35 cellular contexts compared by ENCODE assay signal in the genomic region with DNA sequence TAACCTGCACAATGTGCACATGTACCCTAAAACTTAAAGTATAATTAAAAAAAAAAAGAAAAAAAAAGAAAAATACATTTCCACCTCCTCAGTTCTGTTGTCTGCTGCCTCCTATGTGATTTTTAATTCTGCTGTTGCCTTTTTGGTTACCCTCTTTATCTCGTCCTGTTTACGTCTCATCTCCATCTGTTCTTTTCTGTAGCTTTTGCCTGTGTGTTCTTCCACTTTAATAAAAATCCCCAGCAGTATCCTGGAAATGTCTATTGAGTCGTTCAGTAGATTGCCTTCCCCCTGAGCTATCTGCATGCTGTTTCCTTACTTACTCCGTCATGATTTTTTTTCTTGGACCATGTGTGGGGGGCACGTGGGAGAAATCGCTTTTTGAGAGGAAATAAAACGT.
"Had no signal": no experiment of that assay in that cellular context is flagged by ENCODE, and none has a peak within 500 bp of the region (broad histone marks: within the 10 kb centered on the region; RNA-seq: fewer than 3 reads in every experiment).

No MANE protein-coding gene starts in this region.

- DNase-seq: activated CD4-positive, alpha-beta memory T cell treated with anti-CD3 and anti-CD28 coated beads for 36 hours; activated CD4-positive, alpha-beta T cell treated with anti-CD3 and anti-CD28 coated beads for 36 hours; activated CD4-positive, alpha-beta T cell treated with anti-CD3 and anti-CD28 coated beads, Interleukin-2, amount 10 ng/mL, durations not matched to agents 24 days and 14 days; activated CD4-positive, CD25-positive, alpha-beta regulatory T cell; activated CD4-positive, CD25-positive, alpha-beta regulatory T cell treated with anti-CD3 and anti-CD28 coated beads, Interleukin-2, amount 50 U/mL, for 72 hours; activated CD8-positive, alpha-beta memory T cell treated with anti-CD3 and anti-CD28 coated beads, Interleukin-2, amount 10 ng/mL, durations not matched to agents 7 days and 5 days; activated CD8-positive, alpha-beta memory T cell treated with anti-CD3 and anti-CD28 coated beads, Interleukin-2, amount 50 U/mL, for 4 hours; activated CD8-positive, alpha-beta T cell treated with anti-CD3 and anti-CD28 coated beads, Interleukin-2, amount 10 ng/mL, durations not matched to agents 7 days and 5 days; activated effector memory CD4-positive, alpha-beta T cell treated with anti-CD3 and anti-CD28 coated beads, Interleukin-2, amount 50 U/mL, for 16 hours; activated naive CD4-positive, alpha-beta T cell treated with anti-CD3 and anti-CD28 coated beads for 36 hours; activated naive CD8-positive, alpha-beta T cell treated with anti-CD3 and anti-CD28 coated beads for 36 hours; activated naive CD8-positive, alpha-beta T cell treated with anti-CD3 and anti-CD28 coated beads, Interleukin-2, amount 50 U/mL, for 24 hours; activated T-cell treated with anti-CD3 and anti-CD28 coated beads, Interleukin-2, amount 50 U/mL, for 1 hour; activated T-cell treated with anti-CD3 and anti-CD28 coated beads, Interleukin-2, amount 50 U/mL, for 48 hours; amygdala; aorta; body of pancreas; central memory CD4-positive, alpha-beta T cell; cortex of kidney; dermis blood vessel endothelial cell; effector CD4-positive, alpha-beta T cell; effector memory CD8-positive, alpha-beta T cell; erythroblast; esophagus squamous epithelium; foreskin melanocyte; heart right ventricle; T-helper 1 cell; T-helper 17 cell; T1000; WERI-Rb-1 had no signal

- H3K27me3 Mint-ChIP-seq: activated CD4-positive, alpha-beta memory T cell treated with anti-CD3 and anti-CD28 coated beads for 36 hours; activated CD4-positive, alpha-beta T cell treated with anti-CD3 and anti-CD28 coated beads, Interleukin-2, amount 10 ng/mL, durations not matched to agents 24 days and 14 days; activated CD8-positive, alpha-beta memory T cell treated with anti-CD3 and anti-CD28 coated beads, Interleukin-2, amount 10 ng/mL, durations not matched to agents 7 days and 5 days; activated naive CD4-positive, alpha-beta T cell treated with anti-CD3 and anti-CD28 coated beads, Interleukin-2, amount 50 U/mL, for 24 hours; effector memory CD8-positive, alpha-beta T cell; T-helper 17 cell had no signal

- H3K4me3 Mint-ChIP-seq: activated CD4-positive, alpha-beta memory T cell treated with anti-CD3 and anti-CD28 coated beads for 36 hours; activated CD4-positive, alpha-beta T cell treated with anti-CD3 and anti-CD28 coated beads for 36 hours; activated CD4-positive, alpha-beta T cell treated with anti-CD3 and anti-CD28 coated beads, Interleukin-2, amount 10 ng/mL, durations not matched to agents 24 days and 14 days; activated CD8-positive, alpha-beta memory T cell treated with anti-CD3 and anti-CD28 coated beads, Interleukin-2, amount 10 ng/mL, durations not matched to agents 7 days and 5 days; activated CD8-positive, alpha-beta T cell treated with anti-CD3 and anti-CD28 coated beads, Interleukin-2, amount 10 ng/mL, durations not matched to agents 7 days and 5 days; activated naive CD4-positive, alpha-beta T cell treated with anti-CD3 and anti-CD28 coated beads for 36 hours; activated naive CD4-positive, alpha-beta T cell treated with anti-CD3 and anti-CD28 coated beads, Interleukin-2, amount 50 U/mL, for 24 hours; activated naive CD8-positive, alpha-beta T cell treated with anti-CD3 and anti-CD28 coated beads for 36 hours; activated naive CD8-positive, alpha-beta T cell treated with anti-CD3 and anti-CD28 coated beads, Interleukin-2, amount 50 U/mL, for 24 hours; activated T-helper 1 cell treated with anti-CD3 and anti-CD28 coated beads, Interleukin-12 subunit alpha, Interleukin-12 subunit beta, Interleukin-2, Interleukin-4 antibody, amounts not matched to agents 30 ng/mL and 10 ng/mL and 1 ng/mL, durations not matched to agents 14 hours and 24 hours and 36 hours; effector memory CD8-positive, alpha-beta T cell; T-helper 17 cell; T-helper 2 cell treated with Interferon-gamma antibody and Interleukin-4, amounts not matched to agents 5 μg/mL and 100 μg/mL, for 36 hours had no signal

- H3K27ac Mint-ChIP-seq: activated CD4-positive, alpha-beta memory T cell treated with anti-CD3 and anti-CD28 coated beads for 36 hours; activated CD4-positive, alpha-beta T cell treated with anti-CD3 and anti-CD28 coated beads for 36 hours; activated CD4-positive, alpha-beta T cell treated with anti-CD3 and anti-CD28 coated beads, Interleukin-2, amount 10 ng/mL, durations not matched to agents 24 days and 14 days; activated CD8-positive, alpha-beta memory T cell treated with anti-CD3 and anti-CD28 coated beads, Interleukin-2, amount 10 ng/mL, durations not matched to agents 7 days and 5 days; activated CD8-positive, alpha-beta T cell treated with anti-CD3 and anti-CD28 coated beads, Interleukin-2, amount 10 ng/mL, durations not matched to agents 7 days and 5 days; activated naive CD4-positive, alpha-beta T cell treated with anti-CD3 and anti-CD28 coated beads for 36 hours; activated naive CD4-positive, alpha-beta T cell treated with anti-CD3 and anti-CD28 coated beads, Interleukin-2, amount 50 U/mL, for 24 hours; activated naive CD8-positive, alpha-beta T cell treated with anti-CD3 and anti-CD28 coated beads for 36 hours; activated naive CD8-positive, alpha-beta T cell treated with anti-CD3 and anti-CD28 coated beads, Interleukin-2, amount 50 U/mL, for 24 hours; activated T-helper 1 cell treated with anti-CD3 and anti-CD28 coated beads, Interleukin-12 subunit alpha, Interleukin-12 subunit beta, Interleukin-2, Interleukin-4 antibody, amounts not matched to agents 30 ng/mL and 10 ng/mL and 1 ng/mL, durations not matched to agents 14 hours and 24 hours and 36 hours; activated T-helper 2 cell treated with anti-CD3 and anti-CD28 coated beads, Interferon-gamma antibody, Interleukin-2, Interleukin-4, amounts not matched to agents 10 μg/mL and 5 μg/mL and 100 μg/mL, durations not matched to agents 14 hours and 24 hours and 36 hours; effector memory CD8-positive, alpha-beta T cell; T-helper 17 cell; T-helper 2 cell treated with Interferon-gamma antibody and Interleukin-4, amounts not matched to agents 5 μg/mL and 100 μg/mL, for 36 hours had no signal

- ATAC-seq: activated CD4-positive, alpha-beta T cell treated with anti-CD3 and anti-CD28 coated beads for 36 hours; activated CD8-positive, alpha-beta memory T cell treated with anti-CD3 and anti-CD28 coated beads, Interleukin-2, amount 10 ng/mL, durations not matched to agents 7 days and 5 days; activated CD8-positive, alpha-beta T cell treated with anti-CD3 and anti-CD28 coated beads, Interleukin-2, amount 10 ng/mL, durations not matched to agents 7 days and 5 days; activated naive CD8-positive, alpha-beta T cell treated with anti-CD3 and anti-CD28 coated beads, Interleukin-2, amount 50 U/mL, for 24 hours; body of pancreas; effector memory CD8-positive, alpha-beta T cell; gastroesophageal sphincter; T-helper 17 cell had no signal

- H3K36me3 Mint-ChIP-seq: activated CD4-positive, alpha-beta memory T cell treated with anti-CD3 and anti-CD28 coated beads for 36 hours; activated CD8-positive, alpha-beta memory T cell treated with anti-CD3 and anti-CD28 coated beads, Interleukin-2, amount 10 ng/mL, durations not matched to agents 7 days and 5 days; activated naive CD4-positive, alpha-beta T cell treated with anti-CD3 and anti-CD28 coated beads, Interleukin-2, amount 50 U/mL, for 24 hours; activated naive CD8-positive, alpha-beta T cell treated with anti-CD3 and anti-CD28 coated beads for 36 hours had no signal

- H3K9me3 Mint-ChIP-seq: activated CD4-positive, alpha-beta memory T cell treated with anti-CD3 and anti-CD28 coated beads for 36 hours; activated CD4-positive, alpha-beta T cell treated with anti-CD3 and anti-CD28 coated beads, Interleukin-2, amount 10 ng/mL, durations not matched to agents 24 days and 14 days; activated naive CD4-positive, alpha-beta T cell treated with anti-CD3 and anti-CD28 coated beads for 36 hours; activated naive CD4-positive, alpha-beta T cell treated with anti-CD3 and anti-CD28 coated beads, Interleukin-2, amount 50 U/mL, for 24 hours; activated naive CD8-positive, alpha-beta T cell treated with anti-CD3 and anti-CD28 coated beads for 36 hours; activated naive CD8-positive, alpha-beta T cell treated with anti-CD3 and anti-CD28 coated beads, Interleukin-2, amount 50 U/mL, for 24 hours; activated T-helper 1 cell treated with anti-CD3 and anti-CD28 coated beads, Interleukin-12 subunit alpha, Interleukin-12 subunit beta, Interleukin-2, Interleukin-4 antibody, amounts not matched to agents 30 ng/mL and 10 ng/mL and 1 ng/mL, durations not matched to agents 14 hours and 24 hours and 36 hours; activated T-helper 2 cell treated with anti-CD3 and anti-CD28 coated beads, Interferon-gamma antibody, Interleukin-2, Interleukin-4, amounts not matched to agents 10 μg/mL and 5 μg/mL and 100 μg/mL, durations not matched to agents 14 hours and 24 hours and 36 hours; T-helper 2 cell treated with Interferon-gamma antibody and Interleukin-4, amounts not matched to agents 5 μg/mL and 100 μg/mL, for 36 hours had no signal

- H3K4me1 Mint-ChIP-seq: activated CD4-positive, alpha-beta T cell treated with anti-CD3 and anti-CD28 coated beads for 36 hours; activated CD4-positive, alpha-beta T cell treated with anti-CD3 and anti-CD28 coated beads, Interleukin-2, amount 10 ng/mL, durations not matched to agents 24 days and 14 days; activated CD8-positive, alpha-beta memory T cell treated with anti-CD3 and anti-CD28 coated beads, Interleukin-2, amount 10 ng/mL, durations not matched to agents 7 days and 5 days; activated naive CD4-positive, alpha-beta T cell treated with anti-CD3 and anti-CD28 coated beads, Interleukin-2, amount 50 U/mL, for 24 hours; activated naive CD8-positive, alpha-beta T cell treated with anti-CD3 and anti-CD28 coated beads for 36 hours; activated naive CD8-positive, alpha-beta T cell treated with anti-CD3 and anti-CD28 coated beads, Interleukin-2, amount 50 U/mL, for 24 hours; T-helper 17 cell had no signal
